Comparison of ENCODE assay signal across 8 cellular contexts in the genomic region with DNA sequence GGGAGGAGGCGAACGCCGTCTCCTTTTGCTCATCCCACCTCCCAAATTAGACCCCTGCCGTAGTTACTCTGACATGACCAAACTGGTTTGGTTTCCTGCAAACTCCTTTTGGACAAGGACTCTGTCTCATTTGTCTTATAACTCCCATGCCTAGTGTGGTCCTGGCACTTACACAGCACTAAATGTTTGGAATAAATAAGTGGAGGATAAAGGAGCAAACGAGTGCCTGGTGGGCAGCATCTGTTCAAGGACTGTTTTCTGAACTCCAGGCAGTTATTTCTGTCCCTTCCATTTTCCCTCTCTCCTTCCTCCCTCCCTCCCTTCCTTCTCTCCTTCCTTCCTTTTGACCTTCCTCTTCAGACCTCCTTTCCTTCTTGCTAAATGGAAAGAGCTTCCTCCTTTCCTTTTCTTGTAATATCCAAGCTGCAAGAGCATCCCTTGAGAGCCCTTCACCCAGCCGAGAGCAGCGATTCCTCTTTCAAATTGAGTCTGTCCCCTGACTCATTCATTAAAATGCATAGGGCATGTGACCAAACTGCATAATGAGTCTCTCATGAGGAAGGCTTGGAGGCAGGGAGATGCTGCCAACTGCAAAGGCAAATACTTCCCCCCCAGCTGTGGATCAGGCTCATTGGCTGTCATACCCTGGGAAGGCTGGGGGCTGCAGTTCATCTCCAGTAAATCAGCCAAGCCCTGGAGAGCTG. TPM values are rescaled to one million over a fixed set of nuclear protein-coding genes. Genes with fewer than 3 reads are reported as not detected.
DNase-seq lines count a peak whose midpoint lies in the region; ATAC-seq and TF ChIP-seq lines count a peak whose summit lies in the region.

No MANE protein-coding gene starts in this region.

- no peaks in the 10 kb centered on the region for H3K9me3 Mint-ChIP-seq in CD4-positive, alpha-beta T cell

- intact Hi-C loops in CD4-positive, alpha-beta T cell (cut with DNase I, micrococcal nuclease) = no loop called here

- peak overlapping the region; percentile 34 for H3K4me2 ChIP-seq in DOHH2 (ENCODE audit: low read length)

- H3K27ac Mint-ChIP-seq in CD4-positive, alpha-beta T cell = no peak overlapping the region

- DNase-seq in HS-5 (ENCODE audit: low read depth) (peak; percentile 43), SHP77 treated with DMSO at 0.1 percent for 48 hours (lab: John Stamatoyannopoulos, UW) (peak; percentile 30), epithelial cell of proximal tubule (ENCODE audit: low read depth) (peak; percentile 59), DMS114 treated with DMSO at 0.1 percent for 48 hours (lab: John Stamatoyannopoulos, UW; ENCODE audit: unreplicated experiment) (no peak)
- no peak for DNase-seq in CD4-positive, alpha-beta T cell

- no peaks in the 10 kb centered on the region for H3K36me3 ChIP-seq in DOHH2 (ENCODE audit: control insufficient read depth, low read length)
- H3K36me3 ChIP-seq in muscle layer of duodenum (ENCODE audit: control insufficient read depth in 1 of 2, insufficient read depth in 2 of 2, low read length in 2 of 2) = peaks cover 0 to 3% of the 10 kb centered on the region in 2 donors

- H3K9me2 ChIP-seq in DOHH2 (replicated peaks; ENCODE audit: control insufficient read depth, low read length) = no peaks in the 10 kb centered on the region

- peaks cover 3% of the 10 kb centered on the region; the same call in 1 of the 2 replicates for H4K20me1 ChIP-seq in DOHH2 (ENCODE audit: control insufficient read depth, insufficient read depth, low read depth, low read length)

- peak; percentile 52 for ATAC-seq in GM19463 (IDR thresholded peaks at IDR 0.05; ENCODE audit: unreplicated experiment)
- ATAC-seq in CD4-positive, alpha-beta T cell (ENCODE audit: poor library complexity) = no peak

- TF ChIP-seq CTCF in DOHH2 (IDR thresholded peaks at IDR 0.05; ENCODE audit: low read depth, low read length, poor library complexity, severe bottlenecking) = no peak
- no peak for TF ChIP-seq CTCF in epithelial cell of proximal tubule (conservative IDR thresholded peaks at IDR 0.05; ENCODE audit: low read depth, low read length)
- TF ChIP-seq CTCF in CD4-positive, alpha-beta T cell (IDR thresholded peaks at IDR 0.05) = no peak

- CTCF ChIA-PET in CD4-positive, alpha-beta T cell (lab: Charles Lee) = no interaction called here

- H3K4me3 Mint-ChIP-seq in CD4-positive, alpha-beta T cell = no peak overlapping the region

- H3K4me1 ChIP-seq in DOHH2 (ENCODE audit: control insufficient read depth, low read length) (peaks cover 37% of the 10 kb centered on the region), muscle layer of duodenum (ENCODE audit: control insufficient read depth in 1 of 2, insufficient read depth in 2 of 2, low read length in 2 of 2) (peaks cover 28 to 50% of the 10 kb centered on the region in 2 donors)

- no peak overlapping the region for H3K27ac ChIP-seq in DOHH2 (ENCODE audit: low read depth, low read length)
- peak overlapping the region; percentile 62 for H3K27ac ChIP-seq in muscle layer of duodenum (ENCODE audit: low read length)
- no peak overlapping the region for H3K27ac ChIP-seq in CD4-positive, alpha-beta T cell (ENCODE audit: low read depth, low read length)

- no peaks in the 10 kb centered on the region for H3K36me3 Mint-ChIP-seq in CD4-positive, alpha-beta T cell (ENCODE audit: low read depth)

- H3K4me3 ChIP-seq in DOHH2 (ENCODE audit: low read length) = no peak overlapping the region
- H3K4me3 ChIP-seq in epithelial cell of proximal tubule (ENCODE audit: low read depth, low read length) = no peak overlapping the region
- peak overlapping the region in 1 of 2 donors; percentile 24 for H3K4me3 ChIP-seq in muscle layer of duodenum (ENCODE audit: low read depth in 1 of 2, low read length in 2 of 2)

- peaks cover 50% of the 10 kb centered on the region for H3K79me2 ChIP-seq in DOHH2 (ENCODE audit: control insufficient read depth, low read length)

- no peaks in the 10 kb centered on the region for H3K27me3 ChIP-seq in DOHH2 (ENCODE audit: control insufficient read depth, low read length)
- no peaks in the 10 kb centered on the region for H3K27me3 ChIP-seq in muscle layer of duodenum (ENCODE audit: low read depth, low read length)
- H3K27me3 ChIP-seq in CD4-positive, alpha-beta T cell (ENCODE audit: control insufficient read depth, insufficient read depth, low read length) = no peaks in the 10 kb centered on the region

- no peaks in the 10 kb centered on the region for H3K27me3 Mint-ChIP-seq in CD4-positive, alpha-beta T cell

- H3K9me3 ChIP-seq in DOHH2 (ENCODE audit: control insufficient read depth, insufficient read depth, low read length) = no peaks in the 10 kb centered on the region
- no peaks in the 10 kb centered on the region for H3K9me3 ChIP-seq in muscle layer of duodenum (ENCODE audit: control insufficient read depth in 1 of 2, low read length in 2 of 2)
- H3K9me3 ChIP-seq in CD4-positive, alpha-beta T cell (ENCODE audit: control insufficient read depth, low read length) = no peaks in the 10 kb centered on the region

- POLR2A ChIA-PET in CD4-positive, alpha-beta T cell (lab: Charles Lee) = no interaction called here

- H3K4me1 Mint-ChIP-seq in CD4-positive, alpha-beta T cell (ENCODE audit: low read depth) = peaks cover 17% of the 10 kb centered on the region

- H3F3A ChIP-seq in DOHH2 (ENCODE audit: control insufficient read depth, insufficient read depth) = no peaks in the 10 kb centered on the region

RNA-seq across cellular contexts. Expression of gene CHD9, which starts 36.9 kb away (rescaled TPM):
- 10.6 and 14.6 TPM in 2 replicates for total RNA-seq in epithelial cell of proximal tubule
- 10 to 100 TPM; 28.2 to 28.8 TPM for total RNA-seq in CD4-positive, alpha-beta T cell

RNA-seq across cellular contexts. Expression of gene CHD9NB, which starts 39.0 kb away (rescaled TPM):
- total RNA-seq in epithelial cell of proximal tubule = 0.07 and 1.5 TPM in 2 replicates
- total RNA-seq in CD4-positive, alpha-beta T cell = not detected

Comparison
In these comparisons a context has a peak if more than half of its experiments do, and no peak if none do; other contexts are left out.
1. DNase-seq: peak in HS-5 (single experiment), SHP77 treated with DMSO at 0.1 percent for 48 hours (single experiment) and epithelial cell of proximal tubule (single experiment); none in CD4-positive, alpha-beta T cell (0 of 10) and DMS114 treated with DMSO at 0.1 percent for 48 hours (single experiment).